ENCODE assay signal across 1 cellular context in the genomic region with DNA sequence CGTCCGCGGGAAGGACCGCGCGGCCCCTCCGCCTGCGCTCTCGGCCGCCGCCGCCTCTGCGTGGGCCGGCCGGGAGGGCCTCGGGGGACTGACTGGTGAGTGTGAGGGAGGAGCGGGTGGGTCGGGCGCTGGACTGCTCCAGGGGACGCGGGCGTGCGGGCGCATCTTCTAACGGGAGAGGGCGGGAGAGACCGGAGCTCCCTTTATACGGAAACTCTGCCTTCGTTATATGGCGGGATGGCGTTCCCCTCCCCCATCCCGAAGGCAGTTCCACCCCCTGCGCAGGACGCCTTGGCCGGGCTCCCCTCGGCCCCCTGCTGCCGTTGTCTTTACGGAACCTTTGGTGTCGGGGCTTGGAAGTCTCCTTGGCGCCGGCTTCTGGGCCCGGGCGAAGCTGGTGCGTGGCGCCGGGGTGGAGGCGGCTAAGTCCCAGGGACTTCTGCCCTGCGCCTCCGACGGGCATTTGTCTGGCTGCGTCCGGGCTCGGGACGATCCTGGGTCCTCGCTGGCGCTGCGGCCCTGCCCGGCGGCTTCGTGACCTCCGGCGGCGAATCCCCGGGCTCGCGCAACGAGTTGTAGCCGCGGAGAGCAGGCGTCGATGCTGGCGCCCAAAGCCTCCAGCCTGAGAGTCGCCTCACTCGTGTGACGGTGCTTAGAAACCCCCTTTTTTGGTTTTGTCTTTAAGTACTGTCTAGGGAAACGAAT.
TF ChIP-seq lines count a peak whose summit lies in the region.

No MANE protein-coding gene starts in this region.

TF ChIP-seq in GM12878, 131 proteins besides CTCF, POLR2A, EP300 and RAD21 (continued from another document and continues in another):
- TF ChIP-seq, protein P1, sequence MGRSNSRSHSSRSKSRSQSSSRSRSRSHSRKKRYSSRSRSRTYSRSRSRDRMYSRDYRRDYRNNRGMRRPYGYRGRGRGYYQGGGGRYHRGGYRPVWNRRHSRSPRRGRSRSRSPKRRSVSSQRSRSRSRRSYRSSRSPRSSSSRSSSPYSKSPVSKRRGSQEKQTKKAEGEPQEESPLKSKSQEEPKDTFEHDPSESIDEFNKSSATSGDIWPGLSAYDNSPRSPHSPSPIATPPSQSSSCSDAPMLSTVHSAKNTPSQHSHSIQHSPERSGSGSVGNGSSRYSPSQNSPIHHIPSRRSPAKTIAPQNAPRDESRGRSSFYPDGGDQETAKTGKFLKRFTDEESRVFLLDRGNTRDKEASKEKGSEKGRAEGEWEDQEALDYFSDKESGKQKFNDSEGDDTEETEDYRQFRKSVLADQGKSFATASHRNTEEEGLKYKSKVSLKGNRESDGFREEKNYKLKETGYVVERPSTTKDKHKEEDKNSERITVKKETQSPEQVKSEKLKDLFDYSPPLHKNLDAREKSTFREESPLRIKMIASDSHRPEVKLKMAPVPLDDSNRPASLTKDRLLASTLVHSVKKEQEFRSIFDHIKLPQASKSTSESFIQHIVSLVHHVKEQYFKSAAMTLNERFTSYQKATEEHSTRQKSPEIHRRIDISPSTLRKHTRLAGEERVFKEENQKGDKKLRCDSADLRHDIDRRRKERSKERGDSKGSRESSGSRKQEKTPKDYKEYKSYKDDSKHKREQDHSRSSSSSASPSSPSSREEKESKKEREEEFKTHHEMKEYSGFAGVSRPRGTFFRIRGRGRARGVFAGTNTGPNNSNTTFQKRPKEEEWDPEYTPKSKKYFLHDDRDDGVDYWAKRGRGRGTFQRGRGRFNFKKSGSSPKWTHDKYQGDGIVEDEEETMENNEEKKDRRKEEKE (IDR thresholded peaks at IDR 0.05) = no peak
- TF ChIP-seq KAT2A (conservative IDR thresholded peaks at IDR 0.05; ENCODE audit: control insufficient read depth, low read depth, low read length) = no peak
- TF ChIP-seq TBL1XR1 (IDR thresholded peaks at IDR 0.05; ENCODE audit: low read depth, low read length) = no peak; the same call in 1 of the 2 replicates
- no peak; the same call in 1 of the 2 replicates for TF ChIP-seq EED (IDR thresholded peaks at IDR 0.05; ENCODE audit: low read depth)
- no peak; the same call in 1 of the 2 replicates for TF ChIP-seq PML (IDR thresholded peaks at IDR 0.05; ENCODE audit: low read length)
- TF ChIP-seq PAX5 (IDR thresholded peaks at IDR 0.05; ENCODE audit: borderline replicate concordance, low read depth, low read length) = no peak
- TF ChIP-seq CHD1 (IDR thresholded peaks at IDR 0.05; ENCODE audit: low read depth, low read length) = 0 out of 2 replicates have a peak, but pooled peaks have one; percentile 8
- TF ChIP-seq, protein P2, sequence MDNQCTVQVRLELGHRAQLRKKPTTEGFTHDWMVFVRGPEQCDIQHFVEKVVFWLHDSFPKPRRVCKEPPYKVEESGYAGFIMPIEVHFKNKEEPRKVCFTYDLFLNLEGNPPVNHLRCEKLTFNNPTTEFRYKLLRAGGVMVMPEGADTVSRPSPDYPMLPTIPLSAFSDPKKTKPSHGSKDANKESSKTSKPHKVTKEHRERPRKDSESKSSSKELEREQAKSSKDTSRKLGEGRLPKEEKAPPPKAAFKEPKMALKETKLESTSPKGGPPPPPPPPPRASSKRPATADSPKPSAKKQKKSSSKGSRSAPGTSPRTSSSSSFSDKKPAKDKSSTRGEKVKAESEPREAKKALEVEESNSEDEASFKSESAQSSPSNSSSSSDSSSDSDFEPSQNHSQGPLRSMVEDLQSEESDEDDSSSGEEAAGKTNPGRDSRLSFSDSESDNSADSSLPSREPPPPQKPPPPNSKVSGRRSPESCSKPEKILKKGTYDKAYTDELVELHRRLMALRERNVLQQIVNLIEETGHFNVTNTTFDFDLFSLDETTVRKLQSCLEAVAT (IDR thresholded peaks at IDR 0.05) = peak; percentile 59
- TF ChIP-seq, protein P3, sequence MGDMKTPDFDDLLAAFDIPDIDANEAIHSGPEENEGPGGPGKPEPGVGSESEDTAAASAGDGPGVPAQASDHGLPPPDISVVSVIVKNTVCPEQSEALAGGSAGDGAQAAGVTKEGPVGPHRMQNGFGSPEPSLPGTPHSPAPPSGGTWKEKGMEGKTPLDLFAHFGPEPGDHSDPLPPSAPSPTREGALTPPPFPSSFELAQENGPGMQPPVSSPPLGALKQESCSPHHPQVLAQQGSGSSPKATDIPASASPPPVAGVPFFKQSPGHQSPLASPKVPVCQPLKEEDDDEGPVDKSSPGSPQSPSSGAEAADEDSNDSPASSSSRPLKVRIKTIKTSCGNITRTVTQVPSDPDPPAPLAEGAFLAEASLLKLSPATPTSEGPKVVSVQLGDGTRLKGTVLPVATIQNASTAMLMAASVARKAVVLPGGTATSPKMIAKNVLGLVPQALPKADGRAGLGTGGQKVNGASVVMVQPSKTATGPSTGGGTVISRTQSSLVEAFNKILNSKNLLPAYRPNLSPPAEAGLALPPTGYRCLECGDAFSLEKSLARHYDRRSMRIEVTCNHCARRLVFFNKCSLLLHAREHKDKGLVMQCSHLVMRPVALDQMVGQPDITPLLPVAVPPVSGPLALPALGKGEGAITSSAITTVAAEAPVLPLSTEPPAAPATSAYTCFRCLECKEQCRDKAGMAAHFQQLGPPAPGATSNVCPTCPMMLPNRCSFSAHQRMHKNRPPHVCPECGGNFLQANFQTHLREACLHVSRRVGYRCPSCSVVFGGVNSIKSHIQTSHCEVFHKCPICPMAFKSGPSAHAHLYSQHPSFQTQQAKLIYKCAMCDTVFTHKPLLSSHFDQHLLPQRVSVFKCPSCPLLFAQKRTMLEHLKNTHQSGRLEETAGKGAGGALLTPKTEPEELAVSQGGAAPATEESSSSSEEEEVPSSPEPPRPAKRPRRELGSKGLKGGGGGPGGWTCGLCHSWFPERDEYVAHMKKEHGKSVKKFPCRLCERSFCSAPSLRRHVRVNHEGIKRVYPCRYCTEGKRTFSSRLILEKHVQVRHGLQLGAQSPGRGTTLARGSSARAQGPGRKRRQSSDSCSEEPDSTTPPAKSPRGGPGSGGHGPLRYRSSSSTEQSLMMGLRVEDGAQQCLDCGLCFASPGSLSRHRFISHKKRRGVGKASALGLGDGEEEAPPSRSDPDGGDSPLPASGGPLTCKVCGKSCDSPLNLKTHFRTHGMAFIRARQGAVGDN (IDR thresholded peaks at IDR 0.05) = 0 out of 2 replicates have a peak, but pooled peaks have one; percentile 4
- TF ChIP-seq EZH2 (IDR thresholded peaks at IDR 0.05; ENCODE audit: borderline replicate concordance, control insufficient read depth, low read depth, low read length) = no peak
- TF ChIP-seq, protein P4, sequence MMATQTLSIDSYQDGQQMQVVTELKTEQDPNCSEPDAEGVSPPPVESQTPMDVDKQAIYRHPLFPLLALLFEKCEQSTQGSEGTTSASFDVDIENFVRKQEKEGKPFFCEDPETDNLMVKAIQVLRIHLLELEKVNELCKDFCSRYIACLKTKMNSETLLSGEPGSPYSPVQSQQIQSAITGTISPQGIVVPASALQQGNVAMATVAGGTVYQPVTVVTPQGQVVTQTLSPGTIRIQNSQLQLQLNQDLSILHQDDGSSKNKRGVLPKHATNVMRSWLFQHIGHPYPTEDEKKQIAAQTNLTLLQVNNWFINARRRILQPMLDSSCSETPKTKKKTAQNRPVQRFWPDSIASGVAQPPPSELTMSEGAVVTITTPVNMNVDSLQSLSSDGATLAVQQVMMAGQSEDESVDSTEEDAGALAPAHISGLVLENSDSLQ (IDR thresholded peaks at IDR 0.05) = no peak
- TF ChIP-seq ZBED1 (IDR thresholded peaks at IDR 0.05; ENCODE audit: borderline replicate concordance) = no peak
- TF ChIP-seq STAT1 (conservative IDR thresholded peaks at IDR 0.05) = no peak
- no peak for TF ChIP-seq CEBPB (IDR thresholded peaks at IDR 0.05; ENCODE audit: borderline replicate concordance in 1 of 2, low read depth in 2 of 2, low read length in 2 of 2)
- no peak for TF ChIP-seq JUNB (IDR thresholded peaks at IDR 0.05)
- TF ChIP-seq, protein P5, sequence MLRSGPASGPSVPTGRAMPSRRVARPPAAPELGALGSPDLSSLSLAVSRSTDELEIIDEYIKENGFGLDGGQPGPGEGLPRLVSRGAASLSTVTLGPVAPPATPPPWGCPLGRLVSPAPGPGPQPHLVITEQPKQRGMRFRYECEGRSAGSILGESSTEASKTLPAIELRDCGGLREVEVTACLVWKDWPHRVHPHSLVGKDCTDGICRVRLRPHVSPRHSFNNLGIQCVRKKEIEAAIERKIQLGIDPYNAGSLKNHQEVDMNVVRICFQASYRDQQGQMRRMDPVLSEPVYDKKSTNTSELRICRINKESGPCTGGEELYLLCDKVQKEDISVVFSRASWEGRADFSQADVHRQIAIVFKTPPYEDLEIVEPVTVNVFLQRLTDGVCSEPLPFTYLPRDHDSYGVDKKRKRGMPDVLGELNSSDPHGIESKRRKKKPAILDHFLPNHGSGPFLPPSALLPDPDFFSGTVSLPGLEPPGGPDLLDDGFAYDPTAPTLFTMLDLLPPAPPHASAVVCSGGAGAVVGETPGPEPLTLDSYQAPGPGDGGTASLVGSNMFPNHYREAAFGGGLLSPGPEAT (IDR thresholded peaks at IDR 0.05; ENCODE audit: low read depth) = peak; percentile 38; the same call in 1 of the 2 replicates
- TF ChIP-seq IKZF1 (conservative IDR thresholded peaks at IDR 0.05) = peak; percentile 74; the same call in 1 of the 2 replicates
- TF ChIP-seq RFX5 (IDR thresholded peaks at IDR 0.05; ENCODE audit: low read depth, low read length) = no peak
- TF ChIP-seq ZNF217 (IDR thresholded peaks at IDR 0.05) = no peak
- TF ChIP-seq, protein P6, sequence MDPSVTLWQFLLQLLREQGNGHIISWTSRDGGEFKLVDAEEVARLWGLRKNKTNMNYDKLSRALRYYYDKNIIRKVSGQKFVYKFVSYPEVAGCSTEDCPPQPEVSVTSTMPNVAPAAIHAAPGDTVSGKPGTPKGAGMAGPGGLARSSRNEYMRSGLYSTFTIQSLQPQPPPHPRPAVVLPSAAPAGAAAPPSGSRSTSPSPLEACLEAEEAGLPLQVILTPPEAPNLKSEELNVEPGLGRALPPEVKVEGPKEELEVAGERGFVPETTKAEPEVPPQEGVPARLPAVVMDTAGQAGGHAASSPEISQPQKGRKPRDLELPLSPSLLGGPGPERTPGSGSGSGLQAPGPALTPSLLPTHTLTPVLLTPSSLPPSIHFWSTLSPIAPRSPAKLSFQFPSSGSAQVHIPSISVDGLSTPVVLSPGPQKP (IDR thresholded peaks at IDR 0.05; ENCODE audit: low read depth, low read length) = no peak
- no peak for TF ChIP-seq SMC3 (IDR thresholded peaks at IDR 0.05; ENCODE audit: borderline replicate concordance, low read length)
- no peak for TF ChIP-seq MXI1 (IDR thresholded peaks at IDR 0.05; ENCODE audit: low read depth, low read length)
- TF ChIP-seq ZNF207 (IDR thresholded peaks at IDR 0.05; ENCODE audit: borderline replicate concordance) = no peak
- TF ChIP-seq RELA (IDR thresholded peaks at IDR 0.05; ENCODE audit: borderline replicate concordance, partially characterized antibody) = no peak
- peak; percentile 67; the same call in 1 of the 2 replicates for TF ChIP-seq TAF1 (IDR thresholded peaks at IDR 0.05; ENCODE audit: borderline replicate concordance, low read depth, low read length)
- TF ChIP-seq FOXM1 (IDR thresholded peaks at IDR 0.05; ENCODE audit: low read depth, low read length) = 0 out of 2 replicates have a peak, but pooled peaks have one; percentile 30
- no peak for TF ChIP-seq RBBP5 (conservative IDR thresholded peaks at IDR 0.05)
- TF ChIP-seq ASH2L (IDR thresholded peaks at IDR 0.05; ENCODE audit: borderline replicate concordance, low read depth) = no peak
- no peak for TF ChIP-seq GABPA (IDR thresholded peaks at IDR 0.05; ENCODE audit: low read depth)
- no peak for TF ChIP-seq NR2C2 (IDR thresholded peaks at IDR 0.05; ENCODE audit: borderline replicate concordance, control insufficient read depth, insufficient read length, low read depth)
- TF ChIP-seq NFYA (IDR thresholded peaks at IDR 0.05; ENCODE audit: borderline replicate concordance, low read depth, low read length) = no peak
- TF ChIP-seq, protein P7, sequence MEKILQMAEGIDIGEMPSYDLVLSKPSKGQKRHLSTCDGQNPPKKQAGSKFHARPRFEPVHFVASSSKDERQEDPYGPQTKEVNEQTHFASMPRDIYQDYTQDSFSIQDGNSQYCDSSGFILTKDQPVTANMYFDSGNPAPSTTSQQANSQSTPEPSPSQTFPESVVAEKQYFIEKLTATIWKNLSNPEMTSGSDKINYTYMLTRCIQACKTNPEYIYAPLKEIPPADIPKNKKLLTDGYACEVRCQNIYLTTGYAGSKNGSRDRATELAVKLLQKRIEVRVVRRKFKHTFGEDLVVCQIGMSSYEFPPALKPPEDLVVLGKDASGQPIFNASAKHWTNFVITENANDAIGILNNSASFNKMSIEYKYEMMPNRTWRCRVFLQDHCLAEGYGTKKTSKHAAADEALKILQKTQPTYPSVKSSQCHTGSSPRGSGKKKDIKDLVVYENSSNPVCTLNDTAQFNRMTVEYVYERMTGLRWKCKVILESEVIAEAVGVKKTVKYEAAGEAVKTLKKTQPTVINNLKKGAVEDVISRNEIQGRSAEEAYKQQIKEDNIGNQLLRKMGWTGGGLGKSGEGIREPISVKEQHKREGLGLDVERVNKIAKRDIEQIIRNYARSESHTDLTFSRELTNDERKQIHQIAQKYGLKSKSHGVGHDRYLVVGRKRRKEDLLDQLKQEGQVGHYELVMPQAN (conservative IDR thresholded peaks at IDR 0.05) = peak; percentile 45
- TF ChIP-seq, protein P8, sequence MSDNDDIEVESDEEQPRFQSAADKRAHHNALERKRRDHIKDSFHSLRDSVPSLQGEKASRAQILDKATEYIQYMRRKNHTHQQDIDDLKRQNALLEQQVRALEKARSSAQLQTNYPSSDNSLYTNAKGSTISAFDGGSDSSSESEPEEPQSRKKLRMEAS (IDR thresholded peaks at IDR 0.05; ENCODE audit: low read depth, low read length) = peak; percentile 25; the same call in 1 of the 2 replicates
- TF ChIP-seq, protein P9, sequence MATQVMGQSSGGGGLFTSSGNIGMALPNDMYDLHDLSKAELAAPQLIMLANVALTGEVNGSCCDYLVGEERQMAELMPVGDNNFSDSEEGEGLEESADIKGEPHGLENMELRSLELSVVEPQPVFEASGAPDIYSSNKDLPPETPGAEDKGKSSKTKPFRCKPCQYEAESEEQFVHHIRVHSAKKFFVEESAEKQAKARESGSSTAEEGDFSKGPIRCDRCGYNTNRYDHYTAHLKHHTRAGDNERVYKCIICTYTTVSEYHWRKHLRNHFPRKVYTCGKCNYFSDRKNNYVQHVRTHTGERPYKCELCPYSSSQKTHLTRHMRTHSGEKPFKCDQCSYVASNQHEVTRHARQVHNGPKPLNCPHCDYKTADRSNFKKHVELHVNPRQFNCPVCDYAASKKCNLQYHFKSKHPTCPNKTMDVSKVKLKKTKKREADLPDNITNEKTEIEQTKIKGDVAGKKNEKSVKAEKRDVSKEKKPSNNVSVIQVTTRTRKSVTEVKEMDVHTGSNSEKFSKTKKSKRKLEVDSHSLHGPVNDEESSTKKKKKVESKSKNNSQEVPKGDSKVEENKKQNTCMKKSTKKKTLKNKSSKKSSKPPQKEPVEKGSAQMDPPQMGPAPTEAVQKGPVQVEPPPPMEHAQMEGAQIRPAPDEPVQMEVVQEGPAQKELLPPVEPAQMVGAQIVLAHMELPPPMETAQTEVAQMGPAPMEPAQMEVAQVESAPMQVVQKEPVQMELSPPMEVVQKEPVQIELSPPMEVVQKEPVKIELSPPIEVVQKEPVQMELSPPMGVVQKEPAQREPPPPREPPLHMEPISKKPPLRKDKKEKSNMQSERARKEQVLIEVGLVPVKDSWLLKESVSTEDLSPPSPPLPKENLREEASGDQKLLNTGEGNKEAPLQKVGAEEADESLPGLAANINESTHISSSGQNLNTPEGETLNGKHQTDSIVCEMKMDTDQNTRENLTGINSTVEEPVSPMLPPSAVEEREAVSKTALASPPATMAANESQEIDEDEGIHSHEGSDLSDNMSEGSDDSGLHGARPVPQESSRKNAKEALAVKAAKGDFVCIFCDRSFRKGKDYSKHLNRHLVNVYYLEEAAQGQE (IDR thresholded peaks at IDR 0.05; ENCODE audit: low read depth, low read length) = no peak
